In genomic region chr6:158554611-158555361, GRCh38 we compare ENCODE assay signal across 1 cellular context.
TF ChIP-seq lines count a peak whose summit lies in the region.

No MANE protein-coding gene starts in this region.

TF ChIP-seq in HepG2, 621 proteins besides CTCF, POLR2A, EP300 and RAD21 (continued from another document and continues in another):
- TF ChIP-seq ZNF609 (CRISPR knock-in tag; IDR thresholded peaks at IDR 0.05; ENCODE audit: borderline replicate concordance) = peak; percentile 78
- peak; percentile 98 for TF ChIP-seq AHDC1 (CRISPR knock-in tag; IDR thresholded peaks at IDR 0.05; ENCODE audit: borderline replicate concordance)
- peak; percentile 93 for TF ChIP-seq DPF2 (CRISPR knock-in tag; IDR thresholded peaks at IDR 0.05; ENCODE audit: borderline replicate concordance, low read depth)
- TF ChIP-seq, protein P1, sequence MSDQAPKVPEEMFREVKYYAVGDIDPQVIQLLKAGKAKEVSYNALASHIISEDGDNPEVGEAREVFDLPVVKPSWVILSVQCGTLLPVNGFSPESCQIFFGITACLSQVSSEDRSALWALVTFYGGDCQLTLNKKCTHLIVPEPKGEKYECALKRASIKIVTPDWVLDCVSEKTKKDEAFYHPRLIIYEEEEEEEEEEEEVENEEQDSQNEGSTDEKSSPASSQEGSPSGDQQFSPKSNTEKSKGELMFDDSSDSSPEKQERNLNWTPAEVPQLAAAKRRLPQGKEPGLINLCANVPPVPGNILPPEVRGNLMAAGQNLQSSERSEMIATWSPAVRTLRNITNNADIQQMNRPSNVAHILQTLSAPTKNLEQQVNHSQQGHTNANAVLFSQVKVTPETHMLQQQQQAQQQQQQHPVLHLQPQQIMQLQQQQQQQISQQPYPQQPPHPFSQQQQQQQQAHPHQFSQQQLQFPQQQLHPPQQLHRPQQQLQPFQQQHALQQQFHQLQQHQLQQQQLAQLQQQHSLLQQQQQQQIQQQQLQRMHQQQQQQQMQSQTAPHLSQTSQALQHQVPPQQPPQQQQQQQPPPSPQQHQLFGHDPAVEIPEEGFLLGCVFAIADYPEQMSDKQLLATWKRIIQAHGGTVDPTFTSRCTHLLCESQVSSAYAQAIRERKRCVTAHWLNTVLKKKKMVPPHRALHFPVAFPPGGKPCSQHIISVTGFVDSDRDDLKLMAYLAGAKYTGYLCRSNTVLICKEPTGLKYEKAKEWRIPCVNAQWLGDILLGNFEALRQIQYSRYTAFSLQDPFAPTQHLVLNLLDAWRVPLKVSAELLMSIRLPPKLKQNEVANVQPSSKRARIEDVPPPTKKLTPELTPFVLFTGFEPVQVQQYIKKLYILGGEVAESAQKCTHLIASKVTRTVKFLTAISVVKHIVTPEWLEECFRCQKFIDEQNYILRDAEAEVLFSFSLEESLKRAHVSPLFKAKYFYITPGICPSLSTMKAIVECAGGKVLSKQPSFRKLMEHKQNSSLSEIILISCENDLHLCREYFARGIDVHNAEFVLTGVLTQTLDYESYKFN (CRISPR knock-in tag; conservative IDR thresholded peaks at IDR 0.05) = peak; percentile 99
- TF ChIP-seq, protein P2, sequence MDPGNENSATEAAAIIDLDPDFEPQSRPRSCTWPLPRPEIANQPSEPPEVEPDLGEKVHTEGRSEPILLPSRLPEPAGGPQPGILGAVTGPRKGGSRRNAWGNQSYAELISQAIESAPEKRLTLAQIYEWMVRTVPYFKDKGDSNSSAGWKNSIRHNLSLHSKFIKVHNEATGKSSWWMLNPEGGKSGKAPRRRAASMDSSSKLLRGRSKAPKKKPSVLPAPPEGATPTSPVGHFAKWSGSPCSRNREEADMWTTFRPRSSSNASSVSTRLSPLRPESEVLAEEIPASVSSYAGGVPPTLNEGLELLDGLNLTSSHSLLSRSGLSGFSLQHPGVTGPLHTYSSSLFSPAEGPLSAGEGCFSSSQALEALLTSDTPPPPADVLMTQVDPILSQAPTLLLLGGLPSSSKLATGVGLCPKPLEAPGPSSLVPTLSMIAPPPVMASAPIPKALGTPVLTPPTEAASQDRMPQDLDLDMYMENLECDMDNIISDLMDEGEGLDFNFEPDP (CRISPR knock-in tag; conservative IDR thresholded peaks at IDR 0.05) = no peak
- no peak for TF ChIP-seq PAF1 (CRISPR knock-in tag; IDR thresholded peaks at IDR 0.05)
- peak; percentile 78; the same call in 1 of the 2 replicates for TF ChIP-seq REPIN1 (CRISPR knock-in tag; IDR thresholded peaks at IDR 0.05; ENCODE audit: borderline replicate concordance, low read depth)
- TF ChIP-seq ZNF577 (CRISPR knock-in tag; IDR thresholded peaks at IDR 0.05; ENCODE audit: borderline replicate concordance, low read depth) = no peak
- TF ChIP-seq ETV6 (CRISPR knock-in tag; conservative IDR thresholded peaks at IDR 0.05) = no peak
- no peak for TF ChIP-seq HNRNPLL (IDR thresholded peaks at IDR 0.05; ENCODE audit: low read depth, low read length, poor library complexity, severe bottlenecking)
- peak; percentile 63; the same call in 1 of the 2 replicates for TF ChIP-seq NR2C2 (CRISPR knock-in tag; IDR thresholded peaks at IDR 0.05; ENCODE audit: borderline replicate concordance)
- peak; percentile 88 for TF ChIP-seq ZGPAT (CRISPR knock-in tag; IDR thresholded peaks at IDR 0.05)
- peak; percentile 84 for TF ChIP-seq BCL6 (CRISPR knock-in tag; IDR thresholded peaks at IDR 0.05)
- TF ChIP-seq ZNF3 (CRISPR knock-in tag; IDR thresholded peaks at IDR 0.05) = no peak
- TF ChIP-seq YEATS2 (CRISPR knock-in tag; IDR thresholded peaks at IDR 0.05; ENCODE audit: borderline replicate concordance) = peak; percentile 64; the same call in 1 of the 2 replicates
- no peak for TF ChIP-seq ZNF24 (IDR thresholded peaks at IDR 0.05)
- TF ChIP-seq ZNF296 (CRISPR knock-in tag; conservative IDR thresholded peaks at IDR 0.05) = no peak
- no peak for TF ChIP-seq ZNF780A (CRISPR knock-in tag; IDR thresholded peaks at IDR 0.05)
- TF ChIP-seq SAP130 (CRISPR knock-in tag; IDR thresholded peaks at IDR 0.05; ENCODE audit: low read depth) = peak; percentile 93
- TF ChIP-seq GFI1 (CRISPR knock-in tag; IDR thresholded peaks at IDR 0.05; ENCODE audit: borderline replicate concordance) = peak; percentile 44; the same call in 1 of the 2 replicates
- peak; percentile 49; the same call in 1 of the 2 replicates for TF ChIP-seq HNRNPUL1 (IDR thresholded peaks at IDR 0.05; ENCODE audit: low read depth, low read length)
- peak; percentile 89 for TF ChIP-seq SMAD3 (CRISPR knock-in tag; IDR thresholded peaks at IDR 0.05)
- peak; percentile 84 for TF ChIP-seq ELF4 (CRISPR knock-in tag; IDR thresholded peaks at IDR 0.05; ENCODE audit: borderline replicate concordance)
- TF ChIP-seq ZNF660 (CRISPR knock-in tag; IDR thresholded peaks at IDR 0.05; ENCODE audit: borderline replicate concordance, low read depth) = no peak
- no peak for TF ChIP-seq CBX1 (IDR thresholded peaks at IDR 0.05; ENCODE audit: low read depth)
- no peak for TF ChIP-seq ZNF367 (CRISPR knock-in tag; IDR thresholded peaks at IDR 0.05; ENCODE audit: borderline replicate concordance)
- TF ChIP-seq ZNF468 (CRISPR knock-in tag; IDR thresholded peaks at IDR 0.05) = no peak
- no peak for TF ChIP-seq SATB2 (CRISPR knock-in tag; IDR thresholded peaks at IDR 0.05)
- TF ChIP-seq, protein P3, sequence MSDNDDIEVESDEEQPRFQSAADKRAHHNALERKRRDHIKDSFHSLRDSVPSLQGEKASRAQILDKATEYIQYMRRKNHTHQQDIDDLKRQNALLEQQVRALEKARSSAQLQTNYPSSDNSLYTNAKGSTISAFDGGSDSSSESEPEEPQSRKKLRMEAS (IDR thresholded peaks at IDR 0.05) = 0 out of 2 replicates have a peak, but pooled peaks have one; percentile 11
- no peak for TF ChIP-seq KAT2B (IDR thresholded peaks at IDR 0.05; ENCODE audit: borderline replicate concordance, low read depth, low read length)
- 0 out of 2 replicates have a peak, but pooled peaks have one; percentile 18 for TF ChIP-seq ZBTB3 (CRISPR knock-in tag; IDR thresholded peaks at IDR 0.05; ENCODE audit: borderline replicate concordance, low read depth)
- TF ChIP-seq ZNF687 (CRISPR knock-in tag; IDR thresholded peaks at IDR 0.05) = no peak
- peak; percentile 92 for TF ChIP-seq PHF5A (CRISPR knock-in tag; IDR thresholded peaks at IDR 0.05; ENCODE audit: low read depth, unreplicated experiment)
- peak; percentile 81; the same call in 1 of the 2 replicates for TF ChIP-seq SMYD3 (CRISPR knock-in tag; IDR thresholded peaks at IDR 0.05)
- no peak for TF ChIP-seq KDM5B (CRISPR knock-in tag; IDR thresholded peaks at IDR 0.05; ENCODE audit: borderline replicate concordance)
- TF ChIP-seq HOXD1 (CRISPR knock-in tag; IDR thresholded peaks at IDR 0.05) = no peak
- TF ChIP-seq GTF2F1 (IDR thresholded peaks at IDR 0.05; ENCODE audit: low read length) = no peak
- 0 out of 2 replicates have a peak, but pooled peaks have one; percentile 49 for TF ChIP-seq ZNF879 (CRISPR knock-in tag; IDR thresholded peaks at IDR 0.05)
- TF ChIP-seq PTBP1 (IDR thresholded peaks at IDR 0.05; ENCODE audit: low read depth, low read length, poor library complexity, severe bottlenecking) = no peak
